In the genomic region with DNA sequence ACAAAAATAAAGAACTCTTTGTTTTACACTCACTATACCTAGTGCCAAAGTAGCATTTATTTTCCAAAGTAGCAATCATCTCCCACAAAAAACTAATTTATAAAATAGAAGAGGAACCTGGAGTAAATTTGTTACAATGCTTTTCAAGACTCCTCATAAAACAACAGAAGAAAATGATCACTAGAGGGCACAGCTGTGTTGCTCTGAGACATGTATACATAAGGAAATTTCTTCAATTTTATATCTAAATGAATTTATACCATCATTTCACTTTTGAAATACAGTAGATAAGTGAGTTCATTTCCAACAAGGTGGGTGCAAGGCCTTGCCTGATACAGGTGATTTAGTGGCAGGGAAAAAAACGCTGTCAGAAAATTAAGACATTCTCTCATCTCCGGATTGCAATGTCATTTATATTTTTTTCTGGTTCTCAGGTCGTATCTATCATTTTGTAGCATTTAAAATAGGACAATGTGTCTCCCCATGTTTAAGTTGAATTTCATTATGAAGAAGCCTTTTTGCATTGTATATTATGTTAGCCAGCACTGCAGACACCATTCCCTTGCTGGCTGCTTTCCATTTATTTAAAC, we compare ENCODE assay signal across 9 cellular contexts. TPM values are rescaled to one million over a fixed set of nuclear protein-coding genes. Genes with fewer than 3 reads are reported as not detected.
DNase-seq lines count a peak whose midpoint lies in the region; ATAC-seq and TF ChIP-seq lines count a peak whose summit lies in the region.
"Had no signal": no experiment of that assay in that cellular context is flagged by ENCODE, and none has a peak within 500 bp of the region (broad histone marks: within the 10 kb centered on the region; RNA-seq: fewer than 3 reads in every experiment).

No MANE protein-coding gene starts in this region.

- no peaks in the 10 kb centered on the region for H3K4me1 Mint-ChIP-seq in type B pancreatic cell (ENCODE audit: unreplicated experiment)

- no peak for ATAC-seq in heart left ventricle
- ATAC-seq in right cardiac atrium = no peak
- ATAC-seq in foreskin keratinocyte = no peak
- no peak for ATAC-seq in GM18907 (IDR thresholded peaks at IDR 0.05; ENCODE audit: unreplicated experiment)

- intact Hi-C loops in heart left ventricle (cut with DNase I) (loop anchor here (1.0 to 5.0 kb wide), 5 partner anchors 155 to 157 kb away; no protein-coding TSS in a partner anchor), right cardiac atrium (cut with DNase I) (loop anchor here in 2 of 4 donors (5.0 to 10.0 kb wide), 2 partner anchors 159 to 161 kb away; no protein-coding TSS in a partner anchor)

- no peak for DNase-seq in heart left ventricle
- no peak for DNase-seq in right cardiac atrium
- DNase-seq in RPMI7951 (ENCODE audit: low read depth) = peak; percentile 4
- DNase-seq in foreskin keratinocyte = peak in 1 of 2 donors; percentile 25
- DNase-seq in type B pancreatic cell (ENCODE audit: extremely low spot score, unreplicated experiment) = no peak
- DNase-seq in ecto neural progenitor cell (ENCODE audit: low spot score) = no peak
- no peak for DNase-seq in NCI-H226
- DNase-seq: activated CD8-positive, alpha-beta memory T cell treated with anti-CD3 and anti-CD28 coated beads for 24 hours had no signal

- H3K9me3 ChIP-seq in heart left ventricle (no peaks in the 10 kb centered on the region), right cardiac atrium (ENCODE audit: control insufficient read depth, low read length) (no peaks in the 10 kb centered on the region)

- H3K27me3 Mint-ChIP-seq in type B pancreatic cell = no peaks in the 10 kb centered on the region

- 82 to 86% (median 83%) methylated on average over 3 of the region's 3 CpGs for WGBS in heart left ventricle, 4 donors
- 77% methylated on average over 3 of the region's 3 CpGs for WGBS in right cardiac atrium

- no peaks in the 10 kb centered on the region for H3K36me3 Mint-ChIP-seq in type B pancreatic cell

- H3K27ac Mint-ChIP-seq in type B pancreatic cell = no peak overlapping the region

- H3K27ac ChIP-seq in heart left ventricle (no peak overlapping the region), right cardiac atrium (ENCODE audit: low read length) (no peak overlapping the region), foreskin keratinocyte (no peak overlapping the region)

- H3K9me3 Mint-ChIP-seq in type B pancreatic cell = no peaks in the 10 kb centered on the region

- no peaks in the 10 kb centered on the region for H3K36me3 ChIP-seq in heart left ventricle

- no peak overlapping the region for H3K4me3 ChIP-seq in heart left ventricle
- no peak overlapping the region for H3K4me3 ChIP-seq in right cardiac atrium (ENCODE audit: low read length)

- H3K4me1 ChIP-seq in heart left ventricle (no peaks in the 10 kb centered on the region), right cardiac atrium (ENCODE audit: control insufficient read depth, insufficient read depth, low read length) (no peaks in the 10 kb centered on the region), foreskin keratinocyte (no peaks in the 10 kb centered on the region)

- peaks cover 0 to 6% (median 0%) of the 10 kb centered on the region in 9 donors for H3K27me3 ChIP-seq in heart left ventricle
- no peaks in the 10 kb centered on the region for H3K27me3 ChIP-seq in right cardiac atrium (ENCODE audit: control insufficient read depth, insufficient read depth)
- H3K27me3 ChIP-seq in foreskin keratinocyte = no peaks in the 10 kb centered on the region

- TF ChIP-seq CTCF in heart left ventricle (IDR thresholded peaks at IDR 0.05) (peak in 9 of 12 donors; percentile 6 to 63 (median 50)), foreskin keratinocyte (conservative IDR thresholded peaks at IDR 0.05) (peak; percentile 70), type B pancreatic cell (conservative IDR thresholded peaks at IDR 0.05) (peak; percentile 65)

- no peak overlapping the region for H3K4me3 Mint-ChIP-seq in type B pancreatic cell

- TF ChIP-seq POLR2A in heart left ventricle (IDR thresholded peaks at IDR 0.05) = no peak

RNA-seq across cellular contexts. Expression of a gene that starts 25.3 kb away (rescaled TPM):
- total RNA-seq in heart left ventricle (1 to 10 TPM in 7 of 9 donors, under 1 TPM in 2; 0.68 to 2.3 (median 1.3) TPM), right cardiac atrium (1 to 10 TPM; 3.3 to 7.5 (median 5.4) TPM), foreskin keratinocyte (5.2 and 5.3 TPM in 2 replicates), type B pancreatic cell (ENCODE audit: low replicate concordance) (7.8 and 12.7 TPM in 2 replicates)
- polyA plus RNA-seq in heart left ventricle (1 to 10 TPM in 1 of 2 donors, under 1 TPM in 1; 0.69 to 2.2 TPM), right cardiac atrium (3.5 TPM), foreskin keratinocyte (1.4 and 1.7 TPM in 2 replicates)
- total RNA-seq in RPMI7951 (2014; rRNA removed; shearing (Covaris generic)) = 2.2 and 3.3 TPM in 2 replicates
